Comparison of ENCODE assay signal across 9 cellular contexts in the genomic region with DNA sequence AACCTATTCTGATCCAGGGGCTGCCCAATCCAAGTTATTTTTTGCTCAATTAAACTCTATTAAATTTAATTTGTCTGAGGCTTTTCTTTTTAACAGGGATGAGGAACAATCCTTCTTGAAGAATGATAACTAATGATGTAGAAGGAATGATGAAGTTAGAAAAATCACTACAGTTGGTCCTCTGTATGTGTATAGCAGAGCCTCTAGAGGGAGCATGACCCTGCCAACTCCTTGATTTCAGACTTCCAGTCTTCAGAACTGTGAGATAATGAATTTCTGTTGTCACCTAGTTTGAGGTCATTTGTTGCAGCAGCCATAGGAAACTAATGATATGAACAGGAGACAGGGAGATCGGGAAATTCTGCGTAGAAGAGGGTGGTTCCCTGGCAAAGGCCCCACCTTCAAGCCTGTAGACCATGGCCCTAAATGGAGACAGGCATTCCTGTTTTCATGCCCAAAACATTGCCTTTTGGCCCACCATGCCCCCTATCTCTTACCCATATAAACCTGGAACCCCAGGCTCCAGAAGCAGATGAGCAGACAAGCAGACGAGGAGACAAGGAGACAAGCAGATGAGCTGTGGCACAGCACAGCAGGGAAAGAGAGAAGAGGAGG. TPM values are rescaled to one million over a fixed set of nuclear protein-coding genes. Genes with fewer than 3 reads are reported as not detected.
DNase-seq lines count a peak whose midpoint lies in the region; TF ChIP-seq lines count a peak whose summit lies in the region.
"Had no signal": no experiment of that assay in that cellular context is flagged by ENCODE, and none has a peak within 500 bp of the region (broad histone marks: within the 10 kb centered on the region; RNA-seq: fewer than 3 reads in every experiment).

No MANE protein-coding gene starts in this region.

- H3K4me2 ChIP-seq in mesendoderm (ENCODE audit: low read length) = no peak overlapping the region

- DNase-seq in G401 (ENCODE audit: low spot score) (peak; percentile 20), HFF-Myc (ENCODE audit: extremely low read depth, low read depth) (no peak), amniotic epithelial cell (ENCODE audit: low read depth) (peak; percentile 25), mesendoderm (peak; percentile 53), NCI-H510A treated with DMSO at 0.1 percent for 48 hours (lab: John Stamatoyannopoulos, UW) (no peak), NCI-H774 (lab: John Stamatoyannopoulos, UW) (no peak), mesenteric fat pad (ENCODE audit: low spot score) (no peak), mucosa of gallbladder (ENCODE audit: low spot score) (no peak)
- DNase-seq: GOT3 had no signal

- in situ Hi-C loops in G401 (cut with HindIII; ENCODE audit: low sequenced_read_pairs) = no loop called here

- H3K4me1 ChIP-seq in mesendoderm (ENCODE audit: control insufficient read depth, low read depth, low read length) = no peaks in the 10 kb centered on the region

- H2AK5ac ChIP-seq in mesendoderm (ENCODE audit: low read length) = no peak overlapping the region

- TF ChIP-seq CTCF in HFF-Myc (IDR thresholded peaks at IDR 0.05; ENCODE audit: low read depth, low read length, missing control alignments) = peak; percentile 43

- no peak overlapping the region for H4K8ac ChIP-seq in mesendoderm (ENCODE audit: low read depth, low read length)

- no peak overlapping the region for H3K27ac ChIP-seq in mesendoderm (ENCODE audit: low read depth, low read length)

- no CpG with 5 or more reads among the region's 3 CpGs for WGBS in mesendoderm (ENCODE audit: extremely low coverage, insufficient coverage, low lambda C conversion rate)

- H3K4ac ChIP-seq in mesendoderm (ENCODE audit: low read depth, low read length) = no peak overlapping the region

- H3K18ac ChIP-seq in mesendoderm (ENCODE audit: low read length) = no peak overlapping the region

- H3K4me3 ChIP-seq in HFF-Myc (replicated peaks; ENCODE audit: low read depth, low read length) (no peak overlapping the region), mesendoderm (ENCODE audit: low read length) (no peak overlapping the region)

- H3K27me3 ChIP-seq in mesendoderm (ENCODE audit: insufficient read depth, low read length, poor library complexity) = no peaks in the 10 kb centered on the region

- H4K5ac ChIP-seq in mesendoderm (ENCODE audit: low read length) = no peak overlapping the region

- peak overlapping the region; percentile 50 for H3K56ac ChIP-seq in mesendoderm (ENCODE audit: low read length)

- no peak overlapping the region for H2BK120ac ChIP-seq in mesendoderm (ENCODE audit: low read depth, low read length)

- H2BK15ac ChIP-seq in mesendoderm (replicated peaks; ENCODE audit: low read depth) = no peak overlapping the region

- no peaks in the 10 kb centered on the region for H3K36me3 ChIP-seq in mesendoderm (ENCODE audit: control insufficient read depth, insufficient read depth, low read length)

- H2BK5ac ChIP-seq in mesendoderm (ENCODE audit: low read length) = no peak overlapping the region

- H3K9ac ChIP-seq in mesendoderm (ENCODE audit: low read length) = no peak overlapping the region

- no peak overlapping the region for H3K23ac ChIP-seq in mesendoderm (ENCODE audit: low read length)

- H3K79me2 ChIP-seq in mesendoderm (ENCODE audit: control insufficient read depth, insufficient read depth, low read length) = no peaks in the 10 kb centered on the region

- no peaks in the 10 kb centered on the region for H3K79me1 ChIP-seq in mesendoderm (ENCODE audit: low read length)

RNA-seq across cellular contexts. Expression of a gene that starts 7.7 kb away (rescaled TPM):
- total RNA-seq in G401 (2014; rRNA removed; shearing (Covaris generic)) = 10.6 and 16.6 TPM in 2 replicates
- 36.1 TPM for polyA plus RNA-seq in mesendoderm (2013, experiment 1 of 2)
- polyA plus RNA-seq in mesendoderm (2013, experiment 2 of 2) = 36.3 TPM
- total RNA-seq in mesenteric fat pad (20.7 TPM), mucosa of gallbladder (26.9 TPM)

RNA-seq across cellular contexts. Expression of a gene that starts 55.1 kb away (rescaled TPM):
- total RNA-seq in G401 (2014; rRNA removed; shearing (Covaris generic)) = under 0.01 and 0.51 TPM in 2 replicates
- 0.35 TPM for polyA plus RNA-seq in mesendoderm (2013, experiment 1 of 2)
- polyA plus RNA-seq in mesendoderm (2013, experiment 2 of 2) = 0.42 TPM
- total RNA-seq in mesenteric fat pad (0.84 TPM), mucosa of gallbladder (12.7 TPM)

Comparison
In these comparisons a context has a peak if more than half of its experiments do, and no peak if none do; other contexts are left out.
1. DNase-seq: peak in G401 (single experiment), amniotic epithelial cell (single experiment) and mesendoderm (single experiment); none in HFF-Myc (single experiment), NCI-H510A treated with DMSO at 0.1 percent for 48 hours (single experiment), NCI-H774 (single experiment), mesenteric fat pad (single experiment) and mucosa of gallbladder (single experiment).